ENCODE assay signal across 1 cellular context in the genomic region with DNA sequence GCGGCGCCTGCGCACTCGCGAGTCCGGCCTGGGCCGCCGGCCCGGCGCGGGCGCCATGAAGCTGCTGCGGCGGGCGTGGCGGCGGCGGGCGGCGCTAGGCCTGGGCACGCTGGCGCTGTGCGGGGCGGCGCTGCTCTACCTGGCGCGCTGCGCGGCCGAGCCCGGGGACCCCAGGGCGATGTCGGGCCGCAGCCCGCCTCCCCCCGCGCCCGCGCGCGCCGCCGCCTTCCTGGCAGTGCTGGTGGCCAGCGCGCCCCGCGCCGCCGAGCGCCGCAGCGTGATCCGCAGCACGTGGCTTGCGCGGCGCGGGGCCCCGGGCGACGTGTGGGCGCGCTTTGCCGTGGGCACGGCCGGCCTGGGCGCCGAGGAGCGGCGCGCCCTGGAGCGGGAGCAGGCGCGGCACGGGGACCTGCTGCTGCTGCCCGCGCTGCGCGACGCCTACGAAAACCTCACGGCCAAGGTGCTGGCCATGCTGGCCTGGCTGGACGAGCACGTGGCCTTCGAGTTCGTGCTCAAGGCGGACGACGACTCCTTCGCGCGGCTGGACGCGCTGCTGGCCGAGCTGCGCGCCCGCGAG.
TF ChIP-seq lines count a peak whose summit lies in the region.

B3GALT6 (plus strand) TSS at position 14 of the 577 bp plus-strand sequence; CDS start at position 56, 42 bp downstream.

TF ChIP-seq in H1, 55 proteins besides CTCF, POLR2A, EP300 and RAD21 (continued from another document):
- peak; percentile 91 for TF ChIP-seq E2F6 (IDR thresholded peaks at IDR 0.05)
- TF ChIP-seq, protein P1, sequence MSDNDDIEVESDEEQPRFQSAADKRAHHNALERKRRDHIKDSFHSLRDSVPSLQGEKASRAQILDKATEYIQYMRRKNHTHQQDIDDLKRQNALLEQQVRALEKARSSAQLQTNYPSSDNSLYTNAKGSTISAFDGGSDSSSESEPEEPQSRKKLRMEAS (IDR thresholded peaks at IDR 0.05) = peak; percentile 97
